ENCODE assay signal across 14 cellular contexts in genomic region chr2:3626118-3626816, GRCh38. TPM values are rescaled to one million over a fixed set of nuclear protein-coding genes. Genes with fewer than 3 reads are reported as not detected.
DNase-seq lines count a peak whose midpoint lies in the region; ATAC-seq and TF ChIP-seq lines count a peak whose summit lies in the region.
"Had no signal": no experiment of that assay in that cellular context is flagged by ENCODE, and none has a peak within 500 bp of the region (broad histone marks: within the 10 kb centered on the region; RNA-seq: fewer than 3 reads in every experiment).

No MANE protein-coding gene starts in this region.

- intact Hi-C loops in heart right ventricle (cut with DNase I): loop anchor here in 3 of 10 donors (5.0 kb wide), 2 partner anchors 34 to 39 kb away; no protein-coding TSS in a partner anchor

- H3K36me3 ChIP-seq in heart right ventricle (no peaks in the 10 kb centered on the region), muscle layer of duodenum (ENCODE audit: control insufficient read depth in 1 of 2, insufficient read depth in 2 of 2, low read length in 2 of 2) (no peaks in the 10 kb centered on the region), urinary bladder (ENCODE audit: insufficient read depth) (no peaks in the 10 kb centered on the region), Karpas-422 (ENCODE audit: insufficient read depth, low read length) (no peaks in the 10 kb centered on the region)
- H3K36me3 ChIP-seq: uterus had no signal

- H3K4me1 ChIP-seq in heart right ventricle: peaks cover 2 to 27% (median 12%) of the 10 kb centered on the region in 9 donors
- peaks cover 0 to 19% of the 10 kb centered on the region in 2 donors for H3K4me1 ChIP-seq in muscle layer of duodenum (ENCODE audit: control insufficient read depth in 1 of 2, insufficient read depth in 2 of 2, low read length in 2 of 2)
- H3K4me1 ChIP-seq in urinary bladder (ENCODE audit: insufficient read depth): no peaks in the 10 kb centered on the region
- no peaks in the 10 kb centered on the region for H3K4me1 ChIP-seq in Karpas-422 (ENCODE audit: low read length)
- H3K4me1 ChIP-seq: uterus had no signal

- H3K4me2 ChIP-seq in Karpas-422 (ENCODE audit: low read depth, low read length, poor library complexity, severe bottlenecking): no peak overlapping the region

- no peak overlapping the region for H2AFZ ChIP-seq in Karpas-422 (ENCODE audit: low read length)

- peak overlapping the region in 9 of 10 donors; percentile 56 to 82 (median 73) for H3K27ac ChIP-seq in heart right ventricle
- peak overlapping the region; percentile 9 for H3K27ac ChIP-seq in muscle layer of duodenum (ENCODE audit: low read length)
- peak overlapping the region; percentile 13 for H3K27ac ChIP-seq in urinary bladder (ENCODE audit: low read depth)
- no peak overlapping the region for H3K27ac ChIP-seq in Karpas-422 (ENCODE audit: low read length)
- H3K27ac ChIP-seq: uterus had no signal

- ATAC-seq in heart right ventricle (peak; percentile 62 to 89 (median 79)), GM18519 (IDR thresholded peaks at IDR 0.05; ENCODE audit: low FRiP score, unreplicated experiment) (no peak)
- ATAC-seq: natural killer cell had no signal

- no peaks in the 10 kb centered on the region for H3K9me2 ChIP-seq in Karpas-422 (replicated peaks; ENCODE audit: insufficient read depth, low read length)

- WGBS in heart right ventricle, 2 donors: 40 to 42% methylated on average over 12 of the region's 12 CpGs
- WGBS in urinary bladder: 52% methylated on average over 12 of the region's 12 CpGs

- H3K79me2 ChIP-seq in Karpas-422 (ENCODE audit: low read length): no peaks in the 10 kb centered on the region

- H3K27me3 ChIP-seq in heart right ventricle: no peaks in the 10 kb centered on the region
- no peaks in the 10 kb centered on the region for H3K27me3 ChIP-seq in muscle layer of duodenum (ENCODE audit: low read depth, low read length)
- H3K27me3 ChIP-seq in Karpas-422 (ENCODE audit: low read length): no peaks in the 10 kb centered on the region
- H3K27me3 ChIP-seq: uterus had no signal

- H3K9ac ChIP-seq in Karpas-422 (ENCODE audit: low read length): no peak overlapping the region

- peak; percentile 2 for DNase-seq in activated effector memory CD4-positive, alpha-beta T cell treated with anti-CD3 and anti-CD28 coated beads, Interleukin-2, amount 50 U/mL, for 16 hours
- no peak for DNase-seq in activated effector memory CD4-positive, alpha-beta T cell treated with Interleukin-2 at 50 U/mL for 16 hours
- peak in 1 of 2 donors; percentile 31 for DNase-seq in heart right ventricle
- no peak for DNase-seq in NCI-H526 treated with DMSO at 0.1 percent for 48 hours (lab: John Stamatoyannopoulos, UW)
- no peak for DNase-seq in Karpas-422
- DNase-seq: activated CD4-positive, alpha-beta T cell treated with anti-CD3 and anti-CD28 coated beads, Interleukin-2, amount 50 U/mL, for 4 hours; activated naive CD4-positive, alpha-beta T cell treated with Interleukin-2 at 50 U/mL for 16 hours; natural killer cell; NCI-H1092 treated with DMSO at 0.1 percent for 48 hours; NCI-H748 treated with DMSO at 0.1 percent for 48 hours had no signal

- no peak for TF ChIP-seq CTCF in heart right ventricle (IDR thresholded peaks at IDR 0.05)

- H4K20me1 ChIP-seq in Karpas-422 (ENCODE audit: insufficient read depth, low read depth, low read length): no peaks in the 10 kb centered on the region

- H3K9me3 ChIP-seq in heart right ventricle (peaks cover 0 to 15% (median 2%) of the 10 kb centered on the region in 11 donors), muscle layer of duodenum (ENCODE audit: control insufficient read depth in 1 of 2, low read length in 2 of 2) (peaks cover 0 to 6% of the 10 kb centered on the region in 2 donors), Karpas-422 (ENCODE audit: low read length) (no peaks in the 10 kb centered on the region)

- H3K4me3 ChIP-seq in heart right ventricle (no peak overlapping the region), muscle layer of duodenum (ENCODE audit: low read depth in 1 of 2, low read length in 2 of 2) (no peak overlapping the region), urinary bladder (ENCODE audit: low read depth, low read length) (no peak overlapping the region), Karpas-422 (ENCODE audit: low read length) (no peak overlapping the region)
- H3K4me3 ChIP-seq: uterus had no signal

RNA-seq across cellular contexts. Expression of gene COLEC11, which starts 31.4 kb away (rescaled TPM):
- total RNA-seq in heart right ventricle (1 to 10 TPM; 2.0 to 7.2 (median 4.1) TPM), urinary bladder (2.9 TPM)
- polyA plus RNA-seq in heart right ventricle (10 to 100 TPM; 18.2 to 26.7 TPM), urinary bladder (23.1 TPM)
- not detected in 2 replicates for total RNA-seq in Karpas-422 (2014; rRNA removed; shearing (Covaris generic); ENCODE audit: low replicate concordance)

RNA-seq across cellular contexts. Expression of gene ALLC, which starts 31.7 kb away (rescaled TPM):
- total RNA-seq in heart right ventricle (not detected), urinary bladder (0.16 TPM)
- polyA plus RNA-seq in heart right ventricle (under 1 TPM in 1 of 2 donors, not detected in 1; 0.59 TPM), urinary bladder (0.19 TPM)
- total RNA-seq in Karpas-422 (2014; rRNA removed; shearing (Covaris generic); ENCODE audit: low replicate concordance): not detected in 2 replicates
- total RNA-seq: natural killer cell, uterus had no signal

RNA-seq across cellular contexts. Expression of gene RPS7, which starts 51.2 kb away (rescaled TPM):
- 100 to 1,000 TPM; 446 to 663 (median 505) TPM for total RNA-seq in heart right ventricle
- 1,000 to 10,000 TPM; 1,343 to 1,956 TPM for polyA plus RNA-seq in heart right ventricle
- 1,697 TPM for total RNA-seq in urinary bladder
- 1,568 TPM for polyA plus RNA-seq in urinary bladder
- total RNA-seq in Karpas-422 (2014; rRNA removed; shearing (Covaris generic); ENCODE audit: low replicate concordance): 3,591 and 3,631 TPM in 2 replicates
